11 cellular contexts compared by ENCODE assay signal in genomic region chr13:51518847-51519246, GRCh38.
A peak's percentile ranks its signal among the peaks of the same experiment; 100 is the strongest.
DNase-seq lines count a peak whose midpoint lies in the region; ATAC-seq and TF ChIP-seq lines count a peak whose summit lies in the region.
"Had no signal": no experiment of that assay in that cellular context is flagged by ENCODE, and none has a peak within 500 bp of the region (broad histone marks: within the 10 kb centered on the region; RNA-seq: fewer than 3 reads in every experiment).

No MANE protein-coding gene starts in this region.

- H3K79me1 ChIP-seq in IMR-90 (ENCODE audit: low read depth in 1 of 2, low read length in 2 of 2): no peaks in the 10 kb centered on the region; a peak in 1 of 4 replicates

- H3K27ac Mint-ChIP-seq in activated T-cell treated with anti-CD3 and anti-CD28 coated beads, Interleukin-2, amount 50 U/mL, for 72 hours: no peak overlapping the region
- H3K27ac Mint-ChIP-seq in natural killer cell treated with Interleukin-12 subunit alpha and Interleukin-12 subunit beta and Interleukin-15 and Interleukin-18, amount 100 ng/mL, for 72 hours: peak overlapping the region; percentile 60 to 87

- intact Hi-C loops in IMR-90 (cut with micrococcal nuclease): no loop called here

- peak overlapping the region; percentile 4; the same call in 1 of the 2 replicates for H3K18ac ChIP-seq in IMR-90 (ENCODE audit: low read depth, low read length)

- peak overlapping the region; percentile 13 for H2AK5ac ChIP-seq in IMR-90 (ENCODE audit: low read depth, low read length)

- dilution Hi-C loops in IMR-90 (cut with HindIII; ENCODE audit: low sequenced_read_pairs, unreplicated experiment): no loop called here

- H3K14ac ChIP-seq in IMR-90 (replicated peaks; ENCODE audit: low read depth, low read length): peak overlapping the region; percentile 27; the same call in 1 of the 2 replicates

- no peak overlapping the region for H3K9ac ChIP-seq in IMR-90 (ENCODE audit: low read depth, low read length)

- DNase-seq in DMS53 (lab: John Stamatoyannopoulos, UW): peak; percentile 35
- no peak for DNase-seq in DMS53 treated with DMSO at 0.1 percent for 48 hours (lab: John Stamatoyannopoulos, UW; ENCODE audit: unreplicated experiment)
- DNase-seq in IMR-90: peak; percentile 40
- DNase-seq in activated T-cell treated with anti-CD3 and anti-CD28 coated beads, Interleukin-2, amount 50 U/mL, for 72 hours: peak; percentile 22 to 30
- peak; percentile 62 for DNase-seq in natural killer cell treated with Interleukin-12 subunit alpha and Interleukin-12 subunit beta and Interleukin-15 and Interleukin-18, amount 100 ng/mL, for 72 hours (ENCODE audit: low spot score)
- DNase-seq in amniotic stem cell (lab: John Stamatoyannopoulos, UW): no peak
- DNase-seq: gastrocnemius medialis had no signal

- peak overlapping the region; percentile 24 for H2BK5ac ChIP-seq in IMR-90 (ENCODE audit: low read depth, low read length, poor library complexity, severe bottlenecking)

- CTCF ChIA-PET in IMR-90 (lab: Yijun Ruan, JAX): interaction anchor here (1.1 kb wide), 1 partner anchor 17 kb away, joined by 4 read pairs; no protein-coding TSS in a partner anchor

- peak overlapping the region; percentile 51; the same call in 1 of the 2 replicates for H4K5ac ChIP-seq in IMR-90 (ENCODE audit: low read depth, low read length)

- H3K36me3 ChIP-seq in IMR-90 (ENCODE audit: control insufficient read depth, insufficient read depth, low read length): no peaks in the 10 kb centered on the region
- H3K36me3 ChIP-seq: cardiac muscle cell, gastrocnemius medialis had no signal

- TF ChIP-seq POLR2A in IMR-90 (IDR thresholded peaks at IDR 0.05; ENCODE audit: low read depth, low read length): no peak

- no peak overlapping the region for H2AK9ac ChIP-seq in IMR-90 (replicated peaks; ENCODE audit: low read depth, low read length, poor library complexity)

- TF ChIP-seq CTCF in IMR-90 (conservative IDR thresholded peaks at IDR 0.05; ENCODE audit: low read depth, low read length): no peak

- peak overlapping the region in 1 of 2 experiments; percentile 54; a peak in 2 of 4 replicates for H4K8ac ChIP-seq in IMR-90 (ENCODE audit: low read depth in 2 of 2, low read length in 2 of 2)

- no peaks in the 10 kb centered on the region for H3K27me3 ChIP-seq in IMR-90 (ENCODE audit: control insufficient read depth, insufficient read depth, low read length)
- H3K27me3 ChIP-seq: cardiac muscle cell, gastrocnemius medialis had no signal

- peaks cover 16% of the 10 kb centered on the region for H3K4me1 ChIP-seq in IMR-90 (ENCODE audit: control insufficient read depth, insufficient read depth, low read length)
- H3K4me1 ChIP-seq: gastrocnemius medialis had no signal

- ATAC-seq in IMR-90 (ENCODE audit: low read depth) (peak; percentile 33; the same call in 1 of the 2 replicates), GM21723 (IDR thresholded peaks at IDR 0.05; ENCODE audit: unreplicated experiment) (no peak), HG03469 (IDR thresholded peaks at IDR 0.05; ENCODE audit: unreplicated experiment) (no peak)
- peak; percentile 89 to 90 for ATAC-seq in activated T-cell treated with anti-CD3 and anti-CD28 coated beads, Interleukin-2, amount 50 U/mL, for 72 hours (replicated peaks in 1 of 2)
- peak; percentile 93 to 94 for ATAC-seq in natural killer cell treated with Interleukin-12 subunit alpha and Interleukin-12 subunit beta and Interleukin-15 and Interleukin-18, amount 100 ng/mL, for 72 hours
- ATAC-seq: gastrocnemius medialis, Right ventricle myocardium inferior had no signal

- H3K27ac ChIP-seq in IMR-90 (ENCODE audit: insufficient read depth, low read length): no peak overlapping the region
- H3K27ac ChIP-seq: cardiac muscle cell, gastrocnemius medialis had no signal

- 100% methylated on average over 2 of the region's 5 CpGs; no CpG with 5 or more reads in 1 of the 2 experiments for WGBS in IMR-90 (ENCODE audit: extremely low coverage in 2 of 2, insufficient read length in 1 of 2), 2 experiments

- H2AFZ ChIP-seq in IMR-90 (replicated peaks; ENCODE audit: low read length, poor library complexity): peak overlapping the region; percentile 74

- peaks cover 0 to 2% of the 10 kb centered on the region in 2 donors for H3K36me3 Mint-ChIP-seq in activated T-cell treated with anti-CD3 and anti-CD28 coated beads, Interleukin-2, amount 50 U/mL, for 72 hours (ENCODE audit: insufficient read depth in 2 of 2)
- no peaks in the 10 kb centered on the region for H3K36me3 Mint-ChIP-seq in natural killer cell treated with Interleukin-12 subunit alpha and Interleukin-12 subunit beta and Interleukin-15 and Interleukin-18, amount 100 ng/mL, for 72 hours

- H3K4me2 ChIP-seq in IMR-90 (ENCODE audit: low read depth, low read length): no peak overlapping the region

- 0 out of 2 replicates have a peak overlapping the region, but pooled peaks have one; percentile 44 for H2BK20ac ChIP-seq in IMR-90 (ENCODE audit: low read depth, low read length)

- in situ Hi-C loops in IMR-90 (cut with MboI; ENCODE audit: low sequenced_read_pairs): no loop called here

- no peak overlapping the region for H3K23ac ChIP-seq in IMR-90 (ENCODE audit: low read depth, low read length)

- peaks cover 21% of the 10 kb centered on the region for H3K4me1 Mint-ChIP-seq in activated T-cell treated with anti-CD3 and anti-CD28 coated beads, Interleukin-2, amount 50 U/mL, for 72 hours (ENCODE audit: low read depth)
- peaks cover 17 to 20% of the 10 kb centered on the region in 2 donors for H3K4me1 Mint-ChIP-seq in natural killer cell treated with Interleukin-12 subunit alpha and Interleukin-12 subunit beta and Interleukin-15 and Interleukin-18, amount 100 ng/mL, for 72 hours (ENCODE audit: low read depth in 2 of 2)

- no peaks in the 10 kb centered on the region for H3K9me3 ChIP-seq in IMR-90 (ENCODE audit: control insufficient read depth, insufficient read depth, low read length)
- H3K9me3 ChIP-seq: gastrocnemius medialis had no signal

- no peaks in the 10 kb centered on the region for H3K27me3 Mint-ChIP-seq in activated T-cell treated with anti-CD3 and anti-CD28 coated beads, Interleukin-2, amount 50 U/mL, for 72 hours (ENCODE audit: low read depth)
- no peaks in the 10 kb centered on the region for H3K27me3 Mint-ChIP-seq in natural killer cell treated with Interleukin-12 subunit alpha and Interleukin-12 subunit beta and Interleukin-15 and Interleukin-18, amount 100 ng/mL, for 72 hours

- H3K4ac ChIP-seq in IMR-90 (ENCODE audit: low read depth, low read length): peak overlapping the region; percentile 59

- no peaks in the 10 kb centered on the region for H4K20me1 ChIP-seq in IMR-90 (ENCODE audit: insufficient read depth, low read length)

- POLR2A ChIA-PET in IMR-90 (lab: Charles Lee; ENCODE audit: unreplicated experiment): no interaction called here

- no peaks in the 10 kb centered on the region for H3K9me3 Mint-ChIP-seq in activated T-cell treated with anti-CD3 and anti-CD28 coated beads, Interleukin-2, amount 50 U/mL, for 72 hours
- H3K9me3 Mint-ChIP-seq in natural killer cell treated with Interleukin-12 subunit alpha and Interleukin-12 subunit beta and Interleukin-15 and Interleukin-18, amount 100 ng/mL, for 72 hours: no peaks in the 10 kb centered on the region

- no peak overlapping the region for H3K56ac ChIP-seq in IMR-90 (ENCODE audit: extremely low read depth, insufficient read depth, low read length)

- H3K4me3 ChIP-seq in IMR-90 (ENCODE audit: insufficient read depth, low read depth, low read length): no peak overlapping the region
- H3K4me3 ChIP-seq: cardiac muscle cell, gastrocnemius medialis had no signal

- peak overlapping the region; percentile 86; the same call in 2 of the 3 replicates for H2BK15ac ChIP-seq in IMR-90 (ENCODE audit: low read depth, low read length)

- H4K91ac ChIP-seq in IMR-90 (ENCODE audit: insufficient read depth, low read depth, low read length): peak overlapping the region; percentile 43

- no TSS peak for BruUV-seq in IMR-90 (replicated peaks; lab: Mats Ljungman, UMichigan)

- H3K4me3 Mint-ChIP-seq in activated T-cell treated with anti-CD3 and anti-CD28 coated beads, Interleukin-2, amount 50 U/mL, for 72 hours: peak overlapping the region in 1 of 2 donors; percentile 6
- H3K4me3 Mint-ChIP-seq in natural killer cell treated with Interleukin-12 subunit alpha and Interleukin-12 subunit beta and Interleukin-15 and Interleukin-18, amount 100 ng/mL, for 72 hours: peak overlapping the region; percentile 38

- peak overlapping the region; percentile 60 for H2BK120ac ChIP-seq in IMR-90 (ENCODE audit: low read depth, low read length)

- TF ChIP-seq RAD21 in IMR-90 (IDR thresholded peaks at IDR 0.05; ENCODE audit: low read length): no peak

- peaks cover 14% of the 10 kb centered on the region for H3K9me1 ChIP-seq in IMR-90 (ENCODE audit: insufficient read depth, low read length)

TF ChIP-seq in IMR-90, 13 proteins besides CTCF, POLR2A, EP300 and RAD21:
- 0 out of 2 replicates have a peak, but pooled peaks have one; percentile 1 for TF ChIP-seq CEBPB (IDR thresholded peaks at IDR 0.05; ENCODE audit: low read depth, low read length)
- TF ChIP-seq CHD1 (IDR thresholded peaks at IDR 0.05; ENCODE audit: low read depth, low read length): no peak

Comparison
In these comparisons a context has a peak if more than half of its experiments do, and no peak if none do; other contexts are left out.
1. DNase-seq: peak in DMS53 (single experiment), IMR-90 (single experiment), activated T-cell treated with anti-CD3 and anti-CD28 coated beads, Interleukin-2, amount 50 U/mL, for 72 hours (2 of 2) and natural killer cell treated with Interleukin-12 subunit alpha and Interleukin-12 subunit beta and Interleukin-15 and Interleukin-18, amount 100 ng/mL, for 72 hours (single experiment); none in DMS53 treated with DMSO at 0.1 percent for 48 hours (single experiment) and amniotic stem cell (single experiment).
2. ATAC-seq: peak in IMR-90 (single experiment), activated T-cell treated with anti-CD3 and anti-CD28 coated beads, Interleukin-2, amount 50 U/mL, for 72 hours (2 of 2) and natural killer cell treated with Interleukin-12 subunit alpha and Interleukin-12 subunit beta and Interleukin-15 and Interleukin-18, amount 100 ng/mL, for 72 hours (2 of 2); none in GM21723 (single experiment) and HG03469 (single experiment).